In genomic region chr11:35114901-35115687, GRCh38 we compare ENCODE assay signal across 9 cellular contexts. TPM values are rescaled to one million over a fixed set of nuclear protein-coding genes. Genes with fewer than 3 reads are reported as not detected.
DNase-seq lines count a peak whose midpoint lies in the region; ATAC-seq and TF ChIP-seq lines count a peak whose summit lies in the region.
"Had no signal": no experiment of that assay in that cellular context is flagged by ENCODE, and none has a peak within 500 bp of the region (broad histone marks: within the 10 kb centered on the region; RNA-seq: fewer than 3 reads in every experiment).

No MANE protein-coding gene starts in this region.

- H3K27me3 ChIP-seq in upper lobe of right lung = no peaks in the 10 kb centered on the region
- H3K27me3 ChIP-seq: vagina had no signal

- intact Hi-C loops in upper lobe of right lung (cut with DNase I) = no loop called here

- peaks cover 26% of the 10 kb centered on the region for H3K4me1 Mint-ChIP-seq in stimulated activated effector memory CD8-positive, alpha-beta T cell treated with anti-CD3 and anti-CD28 coated beads, Interleukin-12 subunit alpha, Interleukin-12 subunit beta, amount 100 ng/mL, for 72 hours

- H3K4me3 ChIP-seq in upper lobe of right lung = no peak overlapping the region
- H3K4me3 ChIP-seq: vagina had no signal

- H3K27ac Mint-ChIP-seq in stimulated activated effector memory CD8-positive, alpha-beta T cell treated with anti-CD3 and anti-CD28 coated beads, Interleukin-12 subunit alpha, Interleukin-12 subunit beta, amount 100 ng/mL, for 72 hours = no peak overlapping the region

- H3K4me3 Mint-ChIP-seq in stimulated activated effector memory CD8-positive, alpha-beta T cell treated with anti-CD3 and anti-CD28 coated beads, Interleukin-12 subunit alpha, Interleukin-12 subunit beta, amount 100 ng/mL, for 72 hours = no peak overlapping the region

- no peaks in the 10 kb centered on the region for H3K36me3 Mint-ChIP-seq in stimulated activated effector memory CD8-positive, alpha-beta T cell treated with anti-CD3 and anti-CD28 coated beads, Interleukin-12 subunit alpha, Interleukin-12 subunit beta, amount 100 ng/mL, for 72 hours

- H3K9me3 Mint-ChIP-seq in stimulated activated effector memory CD8-positive, alpha-beta T cell treated with anti-CD3 and anti-CD28 coated beads, Interleukin-12 subunit alpha, Interleukin-12 subunit beta, amount 100 ng/mL, for 72 hours = no peaks in the 10 kb centered on the region

- H3K27ac ChIP-seq in RWPE1 = peak overlapping the region; percentile 85
- H3K27ac ChIP-seq in upper lobe of right lung = no peak overlapping the region
- H3K27ac ChIP-seq: vagina had no signal

- ATAC-seq in GM19351 (IDR thresholded peaks at IDR 0.05; ENCODE audit: unreplicated experiment) (peak; percentile 39), HG03159 (IDR thresholded peaks at IDR 0.05; ENCODE audit: unreplicated experiment) (peak; percentile 58), upper lobe of right lung (peak; percentile 40)
- ATAC-seq in stimulated activated effector memory CD8-positive, alpha-beta T cell treated with anti-CD3 and anti-CD28 coated beads, Interleukin-12 subunit alpha, Interleukin-12 subunit beta, amount 100 ng/mL, for 72 hours = no peak

- CTCF ChIA-PET in RWPE1 (lab: Yijun Ruan, JAX) = interaction anchor here (1.0 kb wide), 1 partner anchor 117 kb away, joined by 3 read pairs; no protein-coding TSS in a partner anchor

- POLR2A ChIA-PET in RWPE1 (lab: Yijun Ruan, JAX; ENCODE audit: low non-redundant PET) = interaction anchor here (0.7 to 0.9 kb wide), 2 partner anchors 108 to 117 kb away, joined by 3 read pairs; no protein-coding TSS in a partner anchor

- no peak for TF ChIP-seq CTCF in RWPE1 (conservative IDR thresholded peaks at IDR 0.05; ENCODE audit: low read depth)
- TF ChIP-seq CTCF in upper lobe of right lung (IDR thresholded peaks at IDR 0.05) = no peak

- H3K9me3 ChIP-seq in upper lobe of right lung = no peaks in the 10 kb centered on the region
- H3K9me3 ChIP-seq: vagina had no signal

- peaks cover 19% of the 10 kb centered on the region for H3K4me1 ChIP-seq in upper lobe of right lung

- DNase-seq in RWPE1 (ENCODE audit: low spot score) (peak; percentile 10), upper lobe of right lung (no peak), hippocampal formation (lab: John Stamatoyannopoulos, UW) (no peak), HCEC 1CT (no peak)
- no peak for DNase-seq in stimulated activated effector memory CD8-positive, alpha-beta T cell treated with anti-CD3 and anti-CD28 coated beads, Interleukin-12 subunit alpha, Interleukin-12 subunit beta, amount 100 ng/mL, for 72 hours (ENCODE audit: low spot score in 2 of 2)
- DNase-seq: NCI-H1694 had no signal

- H3K36me3 ChIP-seq in upper lobe of right lung = no peaks in the 10 kb centered on the region
- H3K36me3 ChIP-seq: vagina had no signal

RNA-seq across cellular contexts. Expression of gene CD44, which starts 23.9 kb away (rescaled TPM):
- 548 TPM for total RNA-seq in upper lobe of right lung
